Comparison of ENCODE assay signal across 9 cellular contexts in the genomic region with DNA sequence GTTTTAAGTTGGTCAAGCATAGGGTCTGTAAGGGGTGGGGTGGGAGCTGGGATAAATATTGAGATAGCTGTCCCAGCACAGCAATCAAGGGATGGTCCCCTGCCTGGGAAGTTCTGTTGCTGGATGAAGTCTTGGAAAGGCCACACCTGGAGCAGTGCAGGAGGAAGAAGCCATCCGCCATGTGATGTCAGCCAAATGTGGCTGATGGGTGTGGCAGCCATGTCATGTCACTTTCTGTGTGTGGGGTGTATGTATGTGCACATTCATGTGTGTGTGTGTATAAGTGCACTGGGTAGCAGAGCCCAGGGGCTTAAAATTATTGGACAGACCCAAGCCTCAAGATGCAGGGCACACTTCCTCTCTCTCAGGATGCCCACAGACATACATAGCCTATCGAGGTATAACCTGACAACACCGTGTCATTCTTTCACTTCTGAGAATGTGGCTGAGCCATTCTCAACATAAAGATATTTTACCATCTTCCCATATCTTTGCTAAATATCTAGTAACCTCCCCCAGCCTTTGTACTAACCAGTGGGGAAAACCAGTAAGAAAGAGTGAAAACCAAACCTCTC. TPM values are rescaled to one million over a fixed set of nuclear protein-coding genes. Genes with fewer than 3 reads are reported as not detected.
DNase-seq lines count a peak whose midpoint lies in the region; ATAC-seq, FAIRE-seq and TF ChIP-seq lines count a peak whose summit lies in the region.
"Had no signal": no experiment of that assay in that cellular context is flagged by ENCODE, and none has a peak within 500 bp of the region (broad histone marks: within the 10 kb centered on the region; RNA-seq: fewer than 3 reads in every experiment).

No MANE protein-coding gene starts in this region.

- no TSS peak for BruUV-seq in endothelial cell of umbilical vein (replicated peaks; lab: Mats Ljungman, UMichigan)

- peaks cover 0 to 18% of the 10 kb centered on the region in 2 experiments for H3K36me3 ChIP-seq in endothelial cell of umbilical vein (ENCODE audit: control insufficient read depth in 2 of 2, extremely low read depth in 1 of 2, insufficient read depth in 2 of 2, low read length in 2 of 2)

- TF ChIP-seq POLR2A in GM12891 (IDR thresholded peaks at IDR 0.05; ENCODE audit: low read depth, low read length) (no peak), endothelial cell of umbilical vein (IDR thresholded peaks at IDR 0.05; ENCODE audit: low read depth, low read length) (no peak)

- H3K79me2 ChIP-seq in endothelial cell of umbilical vein (ENCODE audit: control insufficient read depth, insufficient read depth, low read length), result no peaks in the 10 kb centered on the region

- H3K9me1 ChIP-seq in endothelial cell of umbilical vein (replicated peaks; ENCODE audit: control insufficient read depth, extremely low read depth, insufficient read depth, low read length), result no peaks in the 10 kb centered on the region

- H3K4me1 ChIP-seq in endothelial cell of umbilical vein (ENCODE audit: control insufficient read depth, extremely low read depth, insufficient read depth, low read length), result peaks cover 21% of the 10 kb centered on the region

- TF ChIP-seq CTCF in endothelial cell of umbilical vein (IDR thresholded peaks at IDR 0.05; ENCODE audit: extremely low read depth in 1 of 2, insufficient read depth in 1 of 2, low read depth in 1 of 2, low read length in 2 of 2), result no peak
- no peak for TF ChIP-seq CTCF in foreskin fibroblast (IDR thresholded peaks at IDR 0.05; ENCODE audit: low read depth, low read length)

- H3K27ac ChIP-seq in endothelial cell of umbilical vein (ENCODE audit: insufficient read depth, low read depth, low read length), result no peak overlapping the region

- peak overlapping the region; percentile 79 for H3K4me2 ChIP-seq in endothelial cell of umbilical vein (ENCODE audit: insufficient read depth, low read length)

- intact Hi-C loops in endothelial cell of umbilical vein (cut with micrococcal nuclease), result no loop called here

- dilution Hi-C loops in endothelial cell of umbilical vein (cut with MboI; ENCODE audit: extremely low pct_ligation_motif_present, low sequenced_read_pairs), result no loop called here

- no peak for FAIRE-seq in GM12891 (lab: Jason Lieb, UNC)
- no peak for FAIRE-seq in endothelial cell of umbilical vein (lab: Jason Lieb, UNC)

- CTCF ChIA-PET in endothelial cell of umbilical vein (lab: Charles Lee), result interaction anchor here (0.9 to 3.2 kb wide), 4 partner anchors 9 to 84 kb away, joined by 3 to 25 read pairs (median 6); no protein-coding TSS in a partner anchor

- peak overlapping the region; percentile 69 for H2AFZ ChIP-seq in endothelial cell of umbilical vein (ENCODE audit: low read depth, low read length)

- ATAC-seq in GM19467 (IDR thresholded peaks at IDR 0.05; ENCODE audit: unreplicated experiment) (peak; percentile 39), HG03378 (IDR thresholded peaks at IDR 0.05; ENCODE audit: unreplicated experiment) (peak; percentile 44)

- H3K9ac ChIP-seq in endothelial cell of umbilical vein (replicated peaks; ENCODE audit: extremely low read depth, insufficient read depth, low read length), result peak overlapping the region; percentile 13

- no peaks in the 10 kb centered on the region for H3K27me3 ChIP-seq in endothelial cell of umbilical vein (ENCODE audit: control insufficient read depth in 2 of 2, insufficient read depth in 2 of 2, low read length in 2 of 2)

- H3K4me3 ChIP-seq in endothelial cell of umbilical vein (replicated peaks in 1 of 3; ENCODE audit: insufficient read depth in 1 of 3, low read depth in 1 of 3, low read length in 3 of 3), result peak overlapping the region in 1 of 3 experiments; percentile 3
- no peak overlapping the region for H3K4me3 ChIP-seq in foreskin fibroblast (ENCODE audit: low read depth in 1 of 2, low read length in 2 of 2)

- POLR2A ChIA-PET in endothelial cell of umbilical vein (lab: Charles Lee), result no interaction called here

- no peaks in the 10 kb centered on the region for H4K20me1 ChIP-seq in endothelial cell of umbilical vein (replicated peaks; ENCODE audit: control insufficient read depth, extremely low read depth, insufficient read depth, low read length)

- no peak for DNase-seq in GM12891 (ENCODE audit: insufficient read length, low spot score)
- DNase-seq in endothelial cell of umbilical vein (ENCODE audit: low read depth, low spot score), result no peak
- DNase-seq in foreskin fibroblast, result no peak
- no peak for DNase-seq in kidney glomerular epithelial cell (lab: John Stamatoyannopoulos, UW)
- DNase-seq in kidney tubule cell (ENCODE audit: low spot score), result no peak
- no peak for DNase-seq in AG08396 (ENCODE audit: low spot score)
- DNase-seq: NCI-H345 had no signal

- no peaks in the 10 kb centered on the region for H3K9me3 ChIP-seq in endothelial cell of umbilical vein (replicated peaks; ENCODE audit: control insufficient read depth, insufficient read depth, low read length)

TF ChIP-seq in GM12891, 5 proteins besides CTCF, POLR2A, EP300 and RAD21:
- TF ChIP-seq POLR2AphosphoS5 (IDR thresholded peaks at IDR 0.05; ENCODE audit: low read depth, low read length) (no peak), SPI1 (IDR thresholded peaks at IDR 0.05; ENCODE audit: low read depth, low read length) (peak; percentile 80)

TF ChIP-seq in endothelial cell of umbilical vein, 7 proteins besides CTCF, POLR2A, EP300 and RAD21:
- no peak for TF ChIP-seq EZH2 (IDR thresholded peaks at IDR 0.05; ENCODE audit: borderline replicate concordance, low read depth, low read length, severe bottlenecking)
- TF ChIP-seq POLR2AphosphoS5 (IDR thresholded peaks at IDR 0.05; ENCODE audit: insufficient read depth, low read depth, low read length), result no peak
- no peak for TF ChIP-seq MYC (IDR thresholded peaks at IDR 0.05; ENCODE audit: low read depth, low read length)
- TF ChIP-seq, protein P1, sequence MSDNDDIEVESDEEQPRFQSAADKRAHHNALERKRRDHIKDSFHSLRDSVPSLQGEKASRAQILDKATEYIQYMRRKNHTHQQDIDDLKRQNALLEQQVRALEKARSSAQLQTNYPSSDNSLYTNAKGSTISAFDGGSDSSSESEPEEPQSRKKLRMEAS (IDR thresholded peaks at IDR 0.05; ENCODE audit: insufficient read depth, insufficient read length), result no peak
- no peak for TF ChIP-seq GATA2 (IDR thresholded peaks at IDR 0.05; ENCODE audit: insufficient read depth, insufficient read length, low read depth, low read length)
- no peak for TF ChIP-seq FOS (IDR thresholded peaks at IDR 0.05; ENCODE audit: borderline replicate concordance, insufficient read depth, low read length)
- no peak for TF ChIP-seq JUN (IDR thresholded peaks at IDR 0.05; ENCODE audit: borderline replicate concordance, insufficient read depth, insufficient read length, low read depth)

RNA-seq across cellular contexts. Expression of a gene that starts 11.4 kb away (rescaled TPM):
- 7.5 TPM for polyA plus RNA-seq in GM12891 (2012; ENCODE audit: low read depth, missing spikeins)
- total RNA-seq in endothelial cell of umbilical vein, result 18.5 and 31.2 TPM in 2 replicates
- 35.6 and 55.0 TPM in 2 replicates for polyA plus RNA-seq in endothelial cell of umbilical vein
- 41.6 and 43.6 TPM in 2 replicates for polyA plus RNA-seq in endothelial cell of umbilical vein (2011; cell fraction: cytosol; rRNA removed)
- 20.3 and 25.2 TPM in 2 replicates for polyA plus RNA-seq in endothelial cell of umbilical vein (2011; cell fraction: nucleus; rRNA removed)
- 18.1 and 23.7 TPM in 2 replicates for polyA plus RNA-seq in endothelial cell of umbilical vein (2012)
- polyA minus RNA-seq in endothelial cell of umbilical vein, result 82.8 and 95.4 TPM in 2 replicates
- not detected for polyA minus RNA-seq in endothelial cell of umbilical vein (2011; cell fraction: cytosol; rRNA and poly(A)+ RNA removed)
- 40.0 and 41.3 TPM in 2 replicates for polyA minus RNA-seq in endothelial cell of umbilical vein (2011; cell fraction: nucleus; rRNA and poly(A)+ RNA removed)
